1 cellular context compared by ENCODE assay signal in genomic region chr2:105604938-105605337, GRCh38.
TF ChIP-seq lines count a peak whose summit lies in the region.

No MANE protein-coding gene starts in this region.

TF ChIP-seq in SK-N-SH treated with all-trans-retinoic acid at 6 μM for 48 hours, 23 proteins besides CTCF, POLR2A, EP300 and RAD21 (continued from another document):
- TF ChIP-seq CSRNP3 (CRISPR knock-in tag; IDR thresholded peaks at IDR 0.05) (no peak), SNAI2 (CRISPR knock-in tag; IDR thresholded peaks at IDR 0.05) (no peak), OSR1 (CRISPR knock-in tag; IDR thresholded peaks at IDR 0.05) (no peak), ZNF70 (CRISPR knock-in tag; IDR thresholded peaks at IDR 0.05) (no peak), BACH2 (CRISPR knock-in tag; IDR thresholded peaks at IDR 0.05; ENCODE audit: borderline replicate concordance) (no peak), TOX (CRISPR knock-in tag; IDR thresholded peaks at IDR 0.05; ENCODE audit: borderline replicate concordance) (no peak)
